23 cellular contexts compared by ENCODE assay signal in the genomic region with DNA sequence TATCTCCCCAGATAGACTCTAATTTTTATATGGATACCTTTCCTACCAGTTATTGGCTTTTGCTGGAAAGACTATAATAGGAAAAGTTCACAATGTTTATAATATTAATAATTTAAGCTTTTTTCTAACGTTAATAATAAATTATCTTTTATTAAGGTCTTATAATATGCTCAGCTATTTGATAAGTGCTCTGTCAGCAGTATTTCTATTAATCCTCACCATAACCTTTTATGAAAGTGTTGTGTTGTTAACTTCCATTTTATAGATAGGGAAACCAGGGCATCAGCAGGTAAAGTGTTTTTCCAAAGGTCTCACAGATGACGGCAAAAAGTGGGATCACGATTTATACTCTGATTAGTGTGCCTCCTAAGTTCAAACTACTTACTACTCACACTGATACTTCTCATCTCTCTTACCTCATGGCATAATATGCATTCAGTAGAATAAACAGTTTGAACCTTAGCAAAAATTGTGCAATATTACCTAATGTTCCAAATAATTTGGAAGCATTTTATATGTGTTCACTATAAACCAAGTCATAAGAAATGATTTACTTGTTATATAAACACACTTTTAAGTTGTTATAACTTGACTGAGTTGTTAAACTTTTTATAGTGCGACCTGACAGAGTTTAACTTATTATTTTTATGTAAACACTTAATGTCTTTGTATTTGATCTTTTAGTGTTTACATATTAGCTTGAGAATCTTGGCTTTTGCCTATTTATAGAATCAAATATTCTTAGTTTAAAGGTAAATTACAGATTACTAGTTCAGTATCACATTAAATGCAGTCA.
DNase-seq lines count a peak whose midpoint lies in the region; ATAC-seq, FAIRE-seq and TF ChIP-seq lines count a peak whose summit lies in the region.
"Had no signal": no experiment of that assay in that cellular context is flagged by ENCODE, and none has a peak within 500 bp of the region (broad histone marks: within the 10 kb centered on the region; RNA-seq: fewer than 3 reads in every experiment).

No MANE protein-coding gene starts in this region.

- H3K4me1 ChIP-seq in A673 (ENCODE audit: insufficient read depth, low read length, poor library complexity, severe bottlenecking): peaks cover 21% of the 10 kb centered on the region
- peaks cover 5% of the 10 kb centered on the region for H3K4me1 ChIP-seq in adipocyte (ENCODE audit: control insufficient read depth, insufficient read depth, low read length)
- H3K4me1 ChIP-seq in left lung: peaks cover 0 to 3% of the 10 kb centered on the region in 2 donors
- H3K4me1 ChIP-seq in tibial nerve: no peaks in the 10 kb centered on the region

- DNase-seq in A673 (ENCODE audit: low spot score) (no peak), HTR-8/SVneo (ENCODE audit: insufficient read length, low spot score) (no peak), adipocyte (ENCODE audit: low read depth) (peak; percentile 18), left lung (no peak), tibial nerve (ENCODE audit: low spot score in 2 of 2) (no peak), pons (ENCODE audit: low spot score) (no peak)
- DNase-seq in activated T-cell treated with anti-CD3 and anti-CD28 coated beads, Interleukin-2, amount 50 U/mL, for 1 hour: no peak
- DNase-seq: CD4-positive, CD25-positive, alpha-beta regulatory T cell; DMS 273 treated with DMSO at 0.1 percent for 48 hours; DMS79 treated with DMSO at 0.1 percent for 48 hours; H7; MV-4-11; NCI-H1417; NCI-H187; NCI-H446; NCI-H526; SW 1271 had no signal

- TF ChIP-seq CTCF in A673 (conservative IDR thresholded peaks at IDR 0.05; ENCODE audit: low read depth, low read length) (no peak), left lung (IDR thresholded peaks at IDR 0.05) (no peak), tibial nerve (IDR thresholded peaks at IDR 0.05) (no peak)

- peak overlapping the region; percentile 16 for H3K27ac ChIP-seq in A673 (ENCODE audit: low read depth, low read length, poor library complexity, severe bottlenecking)
- no peak overlapping the region for H3K27ac ChIP-seq in left lung
- no peak overlapping the region for H3K27ac ChIP-seq in tibial nerve
- H3K27ac ChIP-seq: KMS-11 had no signal

- no peaks in the 10 kb centered on the region for H3K36me3 ChIP-seq in A673 (ENCODE audit: insufficient read depth, low read length, poor library complexity, severe bottlenecking)
- no peaks in the 10 kb centered on the region for H3K36me3 ChIP-seq in adipocyte (ENCODE audit: control insufficient read depth, insufficient read depth, low read length, severe bottlenecking)
- H3K36me3 ChIP-seq in left lung: no peaks in the 10 kb centered on the region
- no peaks in the 10 kb centered on the region for H3K36me3 ChIP-seq in tibial nerve

- no peak for TF ChIP-seq EP300 in tibial nerve (IDR thresholded peaks at IDR 0.05)

- 69 to 71% methylated on average over 4 of the region's 4 CpGs for WGBS in tibial nerve, 2 donors

- CTCF ChIA-PET in A673 (lab: Charles Lee): no interaction called here

- intact Hi-C loops in A673 (cut with micrococcal nuclease; ENCODE audit: unreplicated experiment) (loop anchor here (5.0 kb wide), 1 partner anchor 274 kb away; a partner anchor contains a TSS), left lung (cut with DNase I) (no loop called here)

- H3K9me3 ChIP-seq in A673 (ENCODE audit: low read depth, low read length, poor library complexity, severe bottlenecking) (peaks cover 7% of the 10 kb centered on the region), adipocyte (ENCODE audit: control insufficient read depth, low read length) (no peaks in the 10 kb centered on the region), left lung (no peaks in the 10 kb centered on the region), tibial nerve (peaks cover 0 to 6% (median 0%) of the 10 kb centered on the region in 4 donors)

- H3K27me3 ChIP-seq in A673 (replicated peaks; ENCODE audit: insufficient read depth, low read depth, low read length, poor library complexity): no peaks in the 10 kb centered on the region
- no peaks in the 10 kb centered on the region for H3K27me3 ChIP-seq in adipocyte (replicated peaks; ENCODE audit: control insufficient read depth, insufficient read depth, low read length)
- no peaks in the 10 kb centered on the region for H3K27me3 ChIP-seq in left lung
- H3K27me3 ChIP-seq in tibial nerve: no peaks in the 10 kb centered on the region

- BruUV-seq in A673 (replicated peaks; lab: Mats Ljungman, UMichigan): no TSS peak

- H3K9ac ChIP-seq in adipocyte (ENCODE audit: low read length): no peak overlapping the region
- H3K9ac ChIP-seq: KMS-11 had no signal

- no peak for TF ChIP-seq POLR2A in tibial nerve (IDR thresholded peaks at IDR 0.05)

- ATAC-seq in left lung: peak; percentile 69
- no peak for ATAC-seq in GM19351 (IDR thresholded peaks at IDR 0.05; ENCODE audit: unreplicated experiment)
- ATAC-seq: Right ventricle myocardium inferior had no signal

- H3K4me3 ChIP-seq in A673 (ENCODE audit: low read depth, low read length, poor library complexity, severe bottlenecking): no peak overlapping the region
- H3K4me3 ChIP-seq in adipocyte (ENCODE audit: low read length): no peak overlapping the region
- no peak overlapping the region for H3K4me3 ChIP-seq in left lung
- no peak overlapping the region for H3K4me3 ChIP-seq in tibial nerve

- FAIRE-seq in HTR-8/SVneo (lab: Jason Lieb, UNC): peak; percentile 79
- FAIRE-seq: A204.1, G401.6, GM12892 had no signal

- POLR2A ChIA-PET in A673 (lab: Charles Lee; ENCODE audit: low non-redundant PET): no interaction called here
